Comparison of ENCODE assay signal across 19 cellular contexts in genomic region chr3:49535971-49536874, GRCh38. TPM values are rescaled to one million over a fixed set of nuclear protein-coding genes. Genes with fewer than 3 reads are reported as not detected.
DNase-seq lines count a peak whose midpoint lies in the region; ATAC-seq and TF ChIP-seq lines count a peak whose summit lies in the region.
"Had no signal": no experiment of that assay in that cellular context is flagged by ENCODE, and none has a peak within 500 bp of the region (broad histone marks: within the 10 kb centered on the region; RNA-seq: fewer than 3 reads in every experiment).

No MANE protein-coding gene starts in this region.

- peaks cover 5% of the 10 kb centered on the region for H3K23me2 ChIP-seq in H9 (ENCODE audit: insufficient read length, low read depth, low read length, poor library complexity, severe bottlenecking)

- H3K27me3 ChIP-seq in H9 (ENCODE audit: insufficient read depth, low read length): no peaks in the 10 kb centered on the region
- H3K27me3 ChIP-seq: upper lobe of left lung had no signal

- H3K9ac ChIP-seq in H9 (ENCODE audit: extremely low read depth, insufficient read length, low read length): no peak overlapping the region
- H3K9ac ChIP-seq: KMS-11 had no signal

- H2BK120ac ChIP-seq in H9 (ENCODE audit: low read depth, low read length, poor library complexity, severe bottlenecking): peak overlapping the region; percentile 7

- no peaks in the 10 kb centered on the region for H3K9me3 Mint-ChIP-seq in H9
- no peaks in the 10 kb centered on the region for H3K9me3 Mint-ChIP-seq in activated naive CD4-positive, alpha-beta T cell treated with anti-CD3 and anti-CD28 coated beads, Interleukin-2, amount 10 ng/mL, durations not matched to agents 7 days and 5 days
- H3K9me3 Mint-ChIP-seq: T-helper 2 cell treated with Interferon-gamma antibody and Interleukin-4, amounts not matched to agents 5 μg/mL and 100 μg/mL, for 36 hours had no signal

- H2BK12ac ChIP-seq in H9 (ENCODE audit: insufficient read length, low read depth, low read length): peak overlapping the region; percentile 13

- no peak overlapping the region for H3T11ph ChIP-seq in H9 (ENCODE audit: low read length)

- H2BK5ac ChIP-seq in H9 (ENCODE audit: insufficient read length, low read length): no peak overlapping the region

- no CpG with 5 or more reads among the region's 7 CpGs for WGBS in H9 (ENCODE audit: extremely low coverage, insufficient read length, low lambda C conversion rate)
- 87 to 93% methylated on average over 6 of the region's 7 CpGs for WGBS in mesodermal cell (ENCODE audit: insufficient coverage in 2 of 2), 2 experiments

- H3K14ac ChIP-seq in H9 (ENCODE audit: insufficient read depth, low read length): peak overlapping the region; percentile 86; the same call in 1 of the 2 replicates

- peaks cover 28% of the 10 kb centered on the region for H3K36me3 ChIP-seq in mesodermal cell (ENCODE audit: control insufficient read depth, insufficient read depth, low read length)

- H2BK20ac ChIP-seq in H9 (ENCODE audit: low read depth, low read length, poor library complexity, severe bottlenecking): no peak overlapping the region

- no peak overlapping the region for H3K56ac ChIP-seq in H9 (ENCODE audit: insufficient read length, low read depth, low read length)

- peak overlapping the region; percentile 55 to 89 (median 76); a peak in 4 of 7 replicates for H3K27ac Mint-ChIP-seq in H9
- H3K27ac Mint-ChIP-seq in activated naive CD4-positive, alpha-beta T cell treated with anti-CD3 and anti-CD28 coated beads, Interleukin-2, amount 10 ng/mL, durations not matched to agents 7 days and 5 days: no peak overlapping the region
- H3K27ac Mint-ChIP-seq: T-helper 2 cell treated with Interferon-gamma antibody and Interleukin-4, amounts not matched to agents 5 μg/mL and 100 μg/mL, for 36 hours had no signal

- no peak overlapping the region for H3K4me2 ChIP-seq in H9 (ENCODE audit: insufficient read depth, insufficient read length, low read length)
- H3K4me2 ChIP-seq: KMS-11 had no signal

- no peak for ATAC-seq in GM21723 (IDR thresholded peaks at IDR 0.05; ENCODE audit: unreplicated experiment)
- ATAC-seq: GM12878 had no signal

- H3K18ac ChIP-seq in H9 (ENCODE audit: insufficient read length, low read depth, low read length): peak overlapping the region; percentile 69

- no peak overlapping the region for H3K4me3 ChIP-seq in mesodermal cell (ENCODE audit: extremely low read depth, insufficient read depth, low read length, poor library complexity, severe bottlenecking)
- H3K4me3 ChIP-seq in skeletal muscle cell (ENCODE audit: low read depth, low read length): no peak overlapping the region
- H3K4me3 ChIP-seq: GM12878, upper lobe of left lung had no signal

- H3K4ac ChIP-seq in H9 (ENCODE audit: low read depth, low read length): peak overlapping the region; percentile 85

- H3K4me1 ChIP-seq in H9 (ENCODE audit: insufficient read depth, low read length): peaks cover 3% of the 10 kb centered on the region; the same call in 1 of the 2 replicates
- H3K4me1 ChIP-seq in mesodermal cell (ENCODE audit: control insufficient read depth, insufficient read depth, low read length, poor library complexity, severe bottlenecking): peaks cover 17% of the 10 kb centered on the region

- no peak overlapping the region for H3K23ac ChIP-seq in H9 (ENCODE audit: insufficient read length, low read depth, low read length)

- H3K4me1 Mint-ChIP-seq in H9: peaks cover 25% of the 10 kb centered on the region in 2 experiments
- H3K4me1 Mint-ChIP-seq in activated naive CD4-positive, alpha-beta T cell treated with anti-CD3 and anti-CD28 coated beads, Interleukin-2, amount 10 ng/mL, durations not matched to agents 7 days and 5 days: peaks cover 5% of the 10 kb centered on the region

- H3K27ac ChIP-seq in H9 (ENCODE audit: insufficient read length, low read depth, low read length): no peak overlapping the region
- H3K27ac ChIP-seq in cingulate gyrus (ENCODE audit: low read depth, low read length): peak overlapping the region; percentile 79
- peak overlapping the region; percentile 64 for H3K27ac ChIP-seq in mesodermal cell (ENCODE audit: low read depth, low read length, severe bottlenecking)
- no peak overlapping the region for H3K27ac ChIP-seq in substantia nigra (ENCODE audit: low read depth, low read length, poor library complexity, severe bottlenecking)
- H3K27ac ChIP-seq: C4-2B, KMS-11, upper lobe of left lung had no signal

- peaks cover 11 to 22% (median 20%) of the 10 kb centered on the region in 3 experiments; a peak in 6 of 7 replicates for H3K36me3 Mint-ChIP-seq in H9 (ENCODE audit: insufficient read depth in 1 of 3, low read depth in 3 of 3)
- peaks cover 8% of the 10 kb centered on the region for H3K36me3 Mint-ChIP-seq in activated naive CD4-positive, alpha-beta T cell treated with anti-CD3 and anti-CD28 coated beads, Interleukin-2, amount 10 ng/mL, durations not matched to agents 7 days and 5 days

- no peaks in the 10 kb centered on the region for H4K20me1 ChIP-seq in H9 (ENCODE audit: control insufficient read depth, insufficient read depth, insufficient read length)

- H4K91ac ChIP-seq in H9 (ENCODE audit: insufficient read length, low read depth, low read length): peak overlapping the region; percentile 3

- CTCF ChIA-PET in activated naive CD4-positive, alpha-beta T cell treated with anti-CD3 and anti-CD28 coated beads, Interleukin-2, amount 10 ng/mL, durations not matched to agents 7 days and 5 days (lab: Charles Lee): interaction anchor here (1.4 to 6.8 kb wide), 2 partner anchors 30 to 135 kb away, joined by 3 to 155 read pairs; no protein-coding TSS in a partner anchor

- H4K5ac ChIP-seq in H9 (ENCODE audit: insufficient read length, low read depth, low read length): no peak overlapping the region

- no peak for TF ChIP-seq CTCF in H9 (conservative IDR thresholded peaks at IDR 0.05)

- H2AK5ac ChIP-seq in H9 (ENCODE audit: insufficient read length, low read length): no peak overlapping the region

- DNase-seq in H9 (no peak), skeletal muscle cell (ENCODE audit: low read depth) (peak; percentile 13), GF-D8 (lab: John Stamatoyannopoulos, UW) (no peak), substantia nigra (lab: John Stamatoyannopoulos, UW) (no peak)
- no peak for DNase-seq in activated naive CD4-positive, alpha-beta T cell treated with anti-CD3 and anti-CD28 coated beads, Interleukin-2, amount 10 ng/mL, durations not matched to agents 7 days and 5 days
- DNase-seq: activated CD4-positive, CD25-positive, alpha-beta regulatory T cell; effector CD4-positive, alpha-beta T cell; GDM1; NCI-H1105; NCI-H526; SIG-M5 had no signal

- H3K27me3 Mint-ChIP-seq in H9 (ENCODE audit: low read depth): peaks cover 3% of the 10 kb centered on the region
- H3K27me3 Mint-ChIP-seq in activated naive CD4-positive, alpha-beta T cell treated with anti-CD3 and anti-CD28 coated beads, Interleukin-2, amount 10 ng/mL, durations not matched to agents 7 days and 5 days: peaks cover 7% of the 10 kb centered on the region

- H3K79me2 ChIP-seq in H9 (ENCODE audit: insufficient read depth, low read length): no peaks in the 10 kb centered on the region

- H3K79me1 ChIP-seq in H9 (ENCODE audit: insufficient read depth, low read depth, low read length, poor library complexity, severe bottlenecking): no peaks in the 10 kb centered on the region

- H4K8ac ChIP-seq in H9 (replicated peaks; ENCODE audit: insufficient read length, low read depth, low read length): no peak overlapping the region

- no peak overlapping the region for H2BK15ac ChIP-seq in H9 (ENCODE audit: low read depth, low read length)

- H2AFZ ChIP-seq in H9 (ENCODE audit: low read length): no peak overlapping the region

- H3K4me3 Mint-ChIP-seq in H9: no peak overlapping the region
- no peak overlapping the region for H3K4me3 Mint-ChIP-seq in activated naive CD4-positive, alpha-beta T cell treated with anti-CD3 and anti-CD28 coated beads, Interleukin-2, amount 10 ng/mL, durations not matched to agents 7 days and 5 days
- H3K4me3 Mint-ChIP-seq: T-helper 2 cell treated with Interferon-gamma antibody and Interleukin-4, amounts not matched to agents 5 μg/mL and 100 μg/mL, for 36 hours had no signal

- H3K9me3 ChIP-seq in H9 (ENCODE audit: control insufficient read depth, low read depth, low read length) (no peaks in the 10 kb centered on the region), mesodermal cell (ENCODE audit: control insufficient read depth, low read length) (no peaks in the 10 kb centered on the region)
- H3K9me3 ChIP-seq: upper lobe of left lung had no signal

RNA-seq across cellular contexts. Expression of gene BSN, which starts 18.1 kb away (rescaled TPM):
- total RNA-seq in H9 (2021): 1.9 and 2.4 TPM in 2 replicates
- polyA plus RNA-seq in mesodermal cell (2013, experiment 1 of 2): 0.70 TPM
- 0.35 TPM for polyA plus RNA-seq in mesodermal cell (2013, experiment 2 of 2)

Comparison
In these comparisons a context has a peak if more than half of its experiments do, and no peak if none do; other contexts are left out.
1. H3K27ac ChIP-seq: peak in cingulate gyrus (single experiment) and mesodermal cell (single experiment); none in H9 (single experiment) and substantia nigra (single experiment).